9 cellular contexts compared by ENCODE assay signal in genomic region chr16:84724619-84725307, GRCh38. TPM values are rescaled to one million over a fixed set of nuclear protein-coding genes. Genes with fewer than 3 reads are reported as not detected.
DNase-seq lines count a peak whose midpoint lies in the region; ATAC-seq, FAIRE-seq and TF ChIP-seq lines count a peak whose summit lies in the region.
"Had no signal": no experiment of that assay in that cellular context is flagged by ENCODE, and none has a peak within 500 bp of the region (broad histone marks: within the 10 kb centered on the region; RNA-seq: fewer than 3 reads in every experiment).

No MANE protein-coding gene starts in this region.

- no peak for ATAC-seq in RWPE2 (ENCODE audit: low read depth)

- H3K9me3 ChIP-seq in RWPE2 (ENCODE audit: severe bottlenecking) (no peaks in the 10 kb centered on the region), trophoblast cell (ENCODE audit: insufficient read depth, low read depth, low read length) (no peaks in the 10 kb centered on the region)

- H3K9ac ChIP-seq in trophoblast cell (ENCODE audit: low read length): no peak overlapping the region

- no CpG with 5 or more reads among the region's 6 CpGs for WGBS in trophoblast cell (ENCODE audit: extremely low coverage, insufficient coverage, insufficient read length)

- no peak overlapping the region for H2BK12ac ChIP-seq in trophoblast cell (ENCODE audit: low read length)

- TF ChIP-seq POLR2A in GM12891 (IDR thresholded peaks at IDR 0.05; ENCODE audit: low read depth, low read length): no peak

- H3K79me1 ChIP-seq in trophoblast cell (ENCODE audit: low read length): peaks cover 9% of the 10 kb centered on the region

- H3K4me3 ChIP-seq in AG10803 (ENCODE audit: low read length) (no peak overlapping the region), RWPE2 (ENCODE audit: severe bottlenecking) (no peak overlapping the region), fibroblast of villous mesenchyme (ENCODE audit: low read depth, low read length) (no peak overlapping the region), trophoblast cell (ENCODE audit: low read depth, low read length) (no peak overlapping the region), dorsolateral prefrontal cortex (peak overlapping the region in 3 of 59 donors; percentile 0 to 26 (median 11))

- H3K79me2 ChIP-seq in trophoblast cell (ENCODE audit: control insufficient read depth, insufficient read depth, low read length, poor library complexity): peaks cover 21% of the 10 kb centered on the region

- peaks cover 56% of the 10 kb centered on the region for H3K4me1 ChIP-seq in RWPE2 (ENCODE audit: insufficient read depth, poor library complexity, severe bottlenecking)
- peaks cover 11 to 12% of the 10 kb centered on the region in 2 experiments for H3K4me1 ChIP-seq in trophoblast cell (ENCODE audit: control insufficient read depth in 1 of 2, insufficient read depth in 2 of 2, low read length in 2 of 2)

- H3K4me2 ChIP-seq in trophoblast cell (ENCODE audit: low read length): no peak overlapping the region

- H3K18ac ChIP-seq in trophoblast cell (ENCODE audit: low read length): no peak overlapping the region

- H3K27ac ChIP-seq in RWPE2 (ENCODE audit: poor library complexity, severe bottlenecking): peak overlapping the region; percentile 98
- no peak overlapping the region for H3K27ac ChIP-seq in trophoblast cell (ENCODE audit: low read depth, low read length)
- H3K27ac ChIP-seq in dorsolateral prefrontal cortex: peak overlapping the region in 18 of 59 donors; percentile 1 to 65 (median 22)

- no peak overlapping the region for H2BK5ac ChIP-seq in trophoblast cell (ENCODE audit: low read depth, low read length, poor library complexity)

- H2AK5ac ChIP-seq in trophoblast cell (ENCODE audit: low read length): no peak overlapping the region

- intact Hi-C loops in dorsolateral prefrontal cortex (cut with DNase I): loop anchor here (5.0 to 10.0 kb wide), 4 partner anchors 52 to 212 kb away; no protein-coding TSS in a partner anchor

- no peak overlapping the region for H4K8ac ChIP-seq in trophoblast cell (ENCODE audit: low read depth, low read length)

- no peak overlapping the region for H3K4ac ChIP-seq in trophoblast cell (ENCODE audit: low read depth, low read length)

- H4K91ac ChIP-seq in trophoblast cell (ENCODE audit: low read depth, low read length): no peak overlapping the region

- H3K14ac ChIP-seq in trophoblast cell (ENCODE audit: low read length): no peak overlapping the region

- TF ChIP-seq CTCF in AG10803 (conservative IDR thresholded peaks at IDR 0.05; ENCODE audit: low read length): no peak
- no peak for TF ChIP-seq CTCF in RWPE2 (IDR thresholded peaks at IDR 0.05; ENCODE audit: poor library complexity, severe bottlenecking)
- no peak for TF ChIP-seq CTCF in fibroblast of villous mesenchyme (IDR thresholded peaks at IDR 0.05; ENCODE audit: insufficient read depth, low read depth, low read length)
- no peak for TF ChIP-seq CTCF in dorsolateral prefrontal cortex (IDR thresholded peaks at IDR 0.05 in 54 of 56, conservative IDR thresholded peaks at IDR 0.05 in 2 of 56; ENCODE audit: low read depth in 1 of 56, partially characterized antibody in 56 of 56)

- no peak overlapping the region for H2BK120ac ChIP-seq in trophoblast cell (ENCODE audit: insufficient read depth, low read length, poor library complexity)

- no peak overlapping the region for H2AFZ ChIP-seq in trophoblast cell (ENCODE audit: insufficient read depth, low read length, poor library complexity)

- H3K36me3 ChIP-seq in RWPE2 (ENCODE audit: low read depth): peaks cover 22% of the 10 kb centered on the region
- peaks cover 1 to 3% of the 10 kb centered on the region in 2 experiments for H3K36me3 ChIP-seq in trophoblast cell (ENCODE audit: control insufficient read depth in 1 of 2, insufficient read depth in 2 of 2, low read length in 2 of 2)

- H4K12ac ChIP-seq in trophoblast cell (ENCODE audit: low read depth, low read length): no peak overlapping the region

- peak; percentile 39 for DNase-seq in AG10803 (ENCODE audit: low read depth)
- no peak for DNase-seq in GM12891 (ENCODE audit: insufficient read length, low spot score)
- no peak for DNase-seq in RWPE2 (ENCODE audit: low spot score)
- peak; percentile 53 for DNase-seq in fibroblast of villous mesenchyme (ENCODE audit: low read depth)
- no peak for DNase-seq in trophoblast cell
- DNase-seq in dorsolateral prefrontal cortex: no peak
- DNase-seq in HuH-7.5 (ENCODE audit: low spot score): no peak
- no peak for DNase-seq in islet precursor cell
- DNase-seq: stimulated activated CD4-positive, alpha-beta T cell treated with anti-CD3 and anti-CD28 coated beads, Interleukin-4, amount 100 ng/mL, for 1 hour had no signal

- FAIRE-seq in GM12891 (lab: Jason Lieb, UNC): peak; percentile 93

- H3K27me3 ChIP-seq in RWPE2 (ENCODE audit: insufficient read depth, poor library complexity, severe bottlenecking) (no peaks in the 10 kb centered on the region), trophoblast cell (ENCODE audit: insufficient read depth, low read length) (no peaks in the 10 kb centered on the region), dorsolateral prefrontal cortex (no peaks in the 10 kb centered on the region)

- no peak overlapping the region for H3K23ac ChIP-seq in trophoblast cell (ENCODE audit: low read length)

TF ChIP-seq in GM12891, 5 proteins besides CTCF, POLR2A, EP300 and RAD21:
- TF ChIP-seq POLR2AphosphoS5 (IDR thresholded peaks at IDR 0.05; ENCODE audit: low read depth, low read length) (no peak), SPI1 (IDR thresholded peaks at IDR 0.05; ENCODE audit: low read depth, low read length) (no peak), TAF1 (IDR thresholded peaks at IDR 0.05; ENCODE audit: low read depth, low read length) (no peak; the same call in 1 of the 2 replicates), PAX5 (IDR thresholded peaks at IDR 0.05; ENCODE audit: insufficient read depth, low read length, severe bottlenecking) (no peak), POU2F2 (IDR thresholded peaks at IDR 0.05; ENCODE audit: low read depth, low read length) (no peak)

RNA-seq across cellular contexts. Expression of gene USP10, which starts 25.0 kb away (rescaled TPM):
- 69.0 TPM for polyA plus RNA-seq in GM12891 (2012; ENCODE audit: low read depth, missing spikeins)
- total RNA-seq in fibroblast of villous mesenchyme (53.1 and 65.2 TPM in 2 replicates), dorsolateral prefrontal cortex (100 to 1,000 TPM in 1 of 120 experiments, 10 to 100 TPM in 119; 58.1 to 104 (median 76.8) TPM)
- polyA plus RNA-seq in trophoblast cell (2013): 86.2 and 87.9 TPM in 2 replicates

Comparison
In these comparisons a context has a peak if more than half of its experiments do, and no peak if none do; other contexts are left out.
1. DNase-seq: peak in AG10803 (single experiment) and fibroblast of villous mesenchyme (single experiment); none in GM12891 (single experiment), RWPE2 (single experiment), trophoblast cell (0 of 2), dorsolateral prefrontal cortex (0 of 10), HuH-7.5 (single experiment) and islet precursor cell (single experiment).